10 cellular contexts compared by ENCODE assay signal in the genomic region with DNA sequence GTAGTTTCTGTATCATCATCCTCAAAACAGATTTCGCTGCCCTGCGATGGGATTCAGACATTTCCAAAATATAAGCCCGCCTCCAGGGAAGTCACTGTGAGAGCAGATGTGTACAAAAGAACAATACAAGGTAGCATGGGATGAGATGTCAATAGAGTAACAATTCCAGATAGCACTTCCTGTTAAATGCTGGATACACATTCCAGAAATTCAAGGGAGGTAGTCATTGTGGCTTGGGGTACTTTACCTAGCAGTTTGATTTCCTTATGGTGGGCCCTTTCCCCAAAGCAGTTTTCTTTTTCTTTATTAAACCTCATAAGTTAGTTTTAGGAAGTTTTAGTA. TPM values are rescaled to one million over a fixed set of nuclear protein-coding genes. Genes with fewer than 3 reads are reported as not detected.
DNase-seq lines count a peak whose midpoint lies in the region; ATAC-seq and TF ChIP-seq lines count a peak whose summit lies in the region.
"Had no signal": no experiment of that assay in that cellular context is flagged by ENCODE, and none has a peak within 500 bp of the region (broad histone marks: within the 10 kb centered on the region; RNA-seq: fewer than 3 reads in every experiment).

No MANE protein-coding gene starts in this region.

- no peaks in the 10 kb centered on the region for H3K9me3 ChIP-seq in adipocyte (ENCODE audit: control insufficient read depth, low read length)

- H3K36me3 ChIP-seq in adipocyte (ENCODE audit: control insufficient read depth, insufficient read depth, low read length, severe bottlenecking) = peaks cover 3% of the 10 kb centered on the region

- H3K27me3 ChIP-seq in adipocyte (replicated peaks; ENCODE audit: control insufficient read depth, insufficient read depth, low read length) = no peaks in the 10 kb centered on the region

- H3K4me1 ChIP-seq in adipocyte (ENCODE audit: control insufficient read depth, insufficient read depth, low read length) = peaks cover 32% of the 10 kb centered on the region

- no peak for ATAC-seq in GM21447 (IDR thresholded peaks at IDR 0.05; ENCODE audit: unreplicated experiment)
- no peak for ATAC-seq in GM19328 (IDR thresholded peaks at IDR 0.05; ENCODE audit: unreplicated experiment)

- H3K9ac ChIP-seq in adipocyte (ENCODE audit: low read length) = peak overlapping the region; percentile 93

- peak; percentile 39 for DNase-seq in EH (ENCODE audit: low read depth)
- DNase-seq in adipocyte (ENCODE audit: low read depth) = no peak
- peak; percentile 6 for DNase-seq in hepatic stellate cell (ENCODE audit: low spot score)
- no peak for DNase-seq in retinal pigment epithelial cell (ENCODE audit: low read depth)
- no peak for DNase-seq in SHP77 (lab: John Stamatoyannopoulos, UW)
- DNase-seq in cerebellum (ENCODE audit: low spot score) = no peak
- DNase-seq: NCI-H510A treated with DMSO at 0.1 percent for 48 hours, WERI-Rb-1 had no signal

- peak overlapping the region; percentile 93 for H3K4me3 ChIP-seq in adipocyte (ENCODE audit: low read length)
- H3K4me3 ChIP-seq in retinal pigment epithelial cell (ENCODE audit: low read length) = peak overlapping the region; percentile 91

- TF ChIP-seq CTCF in retinal pigment epithelial cell (conservative IDR thresholded peaks at IDR 0.05; ENCODE audit: low read depth, low read length) = no peak

RNA-seq across cellular contexts. Expression of a gene that starts 2.5 kb away (rescaled TPM):
- total RNA-seq in cerebellum = 23.7 TPM

Comparison
In these comparisons a context has a peak if more than half of its experiments do, and no peak if none do; other contexts are left out.
1. DNase-seq: peak in EH (single experiment) and hepatic stellate cell (single experiment); none in adipocyte (single experiment), retinal pigment epithelial cell (single experiment), SHP77 (0 of 2) and cerebellum (single experiment).